In genomic region chr12:25249951-25250738, GRCh38 we compare ENCODE assay signal across 8 cellular contexts. TPM values are rescaled to one million over a fixed set of nuclear protein-coding genes. Genes with fewer than 3 reads are reported as not detected.
DNase-seq lines count a peak whose midpoint lies in the region; ATAC-seq and TF ChIP-seq lines count a peak whose summit lies in the region.

No MANE protein-coding gene starts in this region.

- TF ChIP-seq CTCF in fibroblast of lung (conservative IDR thresholded peaks at IDR 0.05 in 1 of 2, IDR thresholded peaks at IDR 0.05 in 1 of 2; ENCODE audit: low read depth in 1 of 2, low read length in 2 of 2), result no peak
- TF ChIP-seq CTCF in natural killer cell (IDR thresholded peaks at IDR 0.05), result no peak

- peak overlapping the region; percentile 74 for H3K27ac ChIP-seq in fibroblast of lung (ENCODE audit: insufficient read depth, low read length)
- peak overlapping the region; percentile 60 for H3K27ac ChIP-seq in subcutaneous abdominal adipose tissue (ENCODE audit: low read depth, low read length)

- H3K4me3 Mint-ChIP-seq in natural killer cell, result peak overlapping the region; percentile 93

- H3K4me1 ChIP-seq in NT2/D1 (ENCODE audit: insufficient read depth, insufficient read length) (no peaks in the 10 kb centered on the region), fibroblast of lung (ENCODE audit: control insufficient read depth, extremely low read depth, insufficient read depth, low read length) (no peaks in the 10 kb centered on the region), subcutaneous abdominal adipose tissue (ENCODE audit: control insufficient read depth in 5 of 5, insufficient read depth in 5 of 5, low read length in 5 of 5) (peaks cover 3 to 26% (median 13%) of the 10 kb centered on the region in 5 donors)

- H2AFZ ChIP-seq in fibroblast of lung (ENCODE audit: low read length), result peak overlapping the region; percentile 11

- H3K27me3 ChIP-seq in NT2/D1 (ENCODE audit: insufficient read depth, insufficient read length) (peaks cover 23% of the 10 kb centered on the region), fibroblast of lung (ENCODE audit: control insufficient read depth, insufficient read depth, low read length) (no peaks in the 10 kb centered on the region), subcutaneous abdominal adipose tissue (ENCODE audit: control insufficient read depth in 5 of 5, insufficient read depth in 4 of 5, low read length in 5 of 5) (no peaks in the 10 kb centered on the region)

- H4K20me1 ChIP-seq in fibroblast of lung (ENCODE audit: control insufficient read depth, extremely low read depth, insufficient read depth, low read length), result no peaks in the 10 kb centered on the region

- peak overlapping the region; percentile 78 for H3K4me2 ChIP-seq in fibroblast of lung (ENCODE audit: extremely low read depth, insufficient read depth, low read length)

- H3K9ac ChIP-seq in NT2/D1 (ENCODE audit: insufficient read length, low read depth), result peak overlapping the region; percentile 90
- peak overlapping the region; percentile 85 for H3K9ac ChIP-seq in fibroblast of lung (ENCODE audit: insufficient read depth, low read length)
- H3K9ac ChIP-seq in subcutaneous abdominal adipose tissue (ENCODE audit: low read length in 5 of 5), result peak overlapping the region; percentile 6 to 80 (median 74)

- H3K79me2 ChIP-seq in fibroblast of lung (ENCODE audit: control insufficient read depth, insufficient read depth, low read length), result peaks cover 36% of the 10 kb centered on the region

- ATAC-seq in HG03039 (IDR thresholded peaks at IDR 0.05; ENCODE audit: unreplicated experiment) (peak; percentile 32), natural killer cell (peak; percentile 45 to 57 (median 48))

- H3K36me3 ChIP-seq in NT2/D1 (ENCODE audit: insufficient read depth, insufficient read length, low read length) (peaks cover 24% of the 10 kb centered on the region), fibroblast of lung (ENCODE audit: control insufficient read depth, insufficient read depth, low read length) (no peaks in the 10 kb centered on the region), subcutaneous abdominal adipose tissue (ENCODE audit: control insufficient read depth in 5 of 5, insufficient read depth in 5 of 5, low read length in 5 of 5) (no peaks in the 10 kb centered on the region)

- peak overlapping the region; percentile 85 to 93 for H3K27ac Mint-ChIP-seq in natural killer cell

- H3K4me1 Mint-ChIP-seq in natural killer cell, result peaks cover 28 to 44% of the 10 kb centered on the region in 2 donors

- H3K9me3 ChIP-seq in NT2/D1 (ENCODE audit: insufficient read depth, low read length) (no peaks in the 10 kb centered on the region), fibroblast of lung (ENCODE audit: control insufficient read depth, insufficient read depth, low read depth, low read length) (no peaks in the 10 kb centered on the region), subcutaneous abdominal adipose tissue (ENCODE audit: control insufficient read depth in 5 of 5, low read length in 5 of 5) (no peaks in the 10 kb centered on the region)

- peak overlapping the region; percentile 87 for H3K4me3 ChIP-seq in NT2/D1 (ENCODE audit: insufficient read length, low read depth)
- peak overlapping the region; percentile 41 to 90 (median 75) for H3K4me3 ChIP-seq in fibroblast of lung (replicated peaks in 1 of 4; ENCODE audit: control extremely low read depth in 1 of 4, insufficient read depth in 1 of 4, low read depth in 3 of 4, low read length in 4 of 4)
- H3K4me3 ChIP-seq in subcutaneous abdominal adipose tissue (ENCODE audit: low read depth in 1 of 5, low read length in 5 of 5), result peak overlapping the region; percentile 71 to 97 (median 86)

- intact Hi-C loops in natural killer cell (cut with micrococcal nuclease), result loop anchor here (2.0 to 10.0 kb wide), 4 partner anchors 53 to 1765 kb away; partner anchors contain the start of genes DNAI7, ETFRF1 and TM7SF3

- H3K36me3 Mint-ChIP-seq in natural killer cell, result peaks cover 6% of the 10 kb centered on the region

- DNase-seq in NCI-H345 (lab: John Stamatoyannopoulos, UW) (peak; percentile 53), NCI-H345 treated with DMSO at 0.1 percent for 48 hours (lab: John Stamatoyannopoulos, UW; ENCODE audit: unreplicated experiment) (no peak), NT2/D1 (ENCODE audit: low read depth, low spot score) (peak; percentile 52), activated T-helper 1 cell treated with Interleukin-2 at 50 U/mL for 16 hours (ENCODE audit: low read depth) (peak; percentile 38), fibroblast of lung (ENCODE audit: low read depth in 2 of 2) (peak in 1 of 2 donors; percentile 20), natural killer cell (peak; percentile 53)

- no peaks in the 10 kb centered on the region for H3K9me3 Mint-ChIP-seq in natural killer cell

- no peaks in the 10 kb centered on the region for H3K27me3 Mint-ChIP-seq in natural killer cell (ENCODE audit: low read depth in 2 of 2)

RNA-seq across cellular contexts. Expression of gene KRAS, which starts 0.6 kb away (rescaled TPM):
- total RNA-seq in fibroblast of lung, result 12.3 and 15.0 TPM in 2 replicates
- 21.2 and 31.3 TPM in 2 replicates for polyA plus RNA-seq in fibroblast of lung
- 12.3 and 19.1 TPM in 2 replicates for polyA plus RNA-seq in fibroblast of lung (2012)
- polyA minus RNA-seq in fibroblast of lung (ENCODE audit: low replicate concordance), result 6.7 and 11.7 TPM in 2 replicates
- 10 to 100 TPM; 33.3 to 39.6 (median 35.7) TPM for total RNA-seq in natural killer cell

RNA-seq across cellular contexts. Expression of gene ETFRF1, which starts 55.1 kb away (rescaled TPM):
- total RNA-seq in fibroblast of lung, result 13.9 and 17.3 TPM in 2 replicates
- polyA plus RNA-seq in fibroblast of lung, result 23.4 and 28.0 TPM in 2 replicates
- 14.8 and 18.3 TPM in 2 replicates for polyA plus RNA-seq in fibroblast of lung (2012)
- polyA minus RNA-seq in fibroblast of lung (ENCODE audit: low replicate concordance), result not detected in 2 replicates
- total RNA-seq in natural killer cell, result 10 to 100 TPM; 17.5 to 42.8 (median 26.1) TPM

RNA-seq across cellular contexts. Expression of gene DNAI7, which starts 55.2 kb away (rescaled TPM):
- total RNA-seq in fibroblast of lung, result 0.17 and 0.26 TPM in 2 replicates
- polyA plus RNA-seq in fibroblast of lung, result 0.14 and 0.23 TPM in 2 replicates
- polyA plus RNA-seq in fibroblast of lung (2012), result 0.13 and 0.17 TPM in 2 replicates
- polyA minus RNA-seq in fibroblast of lung (ENCODE audit: low replicate concordance), result not detected in 2 replicates
- under 1 TPM; 0.15 to 0.59 (median 0.48) TPM for total RNA-seq in natural killer cell
